In the genomic region with DNA sequence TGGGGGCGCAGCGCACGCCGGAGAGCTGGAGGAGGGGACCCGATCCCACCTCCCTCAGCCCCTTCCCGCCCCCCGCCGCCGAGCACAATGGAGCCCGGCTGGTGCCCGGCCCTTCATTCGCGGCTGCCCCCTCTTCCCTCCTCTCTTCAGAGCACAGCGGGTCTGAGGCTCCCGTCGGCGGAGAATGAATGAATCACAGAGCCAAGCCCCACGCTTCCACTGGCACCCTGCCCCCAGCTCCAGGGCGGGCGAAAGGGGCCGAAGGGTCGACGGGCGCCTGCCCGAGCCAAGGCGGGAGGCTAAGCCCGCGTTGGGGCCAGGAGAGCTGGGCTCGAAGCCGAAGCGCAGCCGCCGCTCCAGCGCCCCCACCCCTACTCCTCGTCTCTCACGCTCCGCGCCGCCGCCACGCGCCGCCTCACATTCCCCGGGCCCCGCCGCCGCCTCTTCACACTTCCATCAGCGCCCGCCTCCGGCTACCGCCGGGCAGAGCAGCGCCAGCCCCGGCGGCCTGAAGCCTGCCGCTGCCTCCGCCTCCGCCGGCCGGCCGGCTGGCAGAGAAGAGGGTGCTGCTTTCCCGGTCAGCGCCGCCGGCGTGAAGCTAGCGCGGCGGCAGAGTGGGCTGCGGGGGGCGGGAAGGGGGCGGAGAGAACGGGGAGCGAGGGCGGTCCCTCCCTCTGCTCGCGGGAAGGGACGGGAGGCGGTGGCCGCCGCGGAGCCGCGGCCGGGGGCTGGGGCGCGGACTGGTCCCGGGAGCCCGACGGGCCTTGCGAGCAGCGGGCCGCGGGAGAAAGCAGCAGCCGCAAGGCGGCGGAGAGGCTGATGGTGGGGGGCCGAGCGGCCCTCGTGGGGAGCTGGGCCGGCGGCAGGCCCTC, we compare ENCODE assay signal across 8 cellular contexts. TPM values are rescaled to one million over a fixed set of nuclear protein-coding genes. Genes with fewer than 3 reads are reported as not detected.
DNase-seq lines count a peak whose midpoint lies in the region; ATAC-seq and FAIRE-seq lines count a peak whose summit lies in the region.

A gene with protein sequence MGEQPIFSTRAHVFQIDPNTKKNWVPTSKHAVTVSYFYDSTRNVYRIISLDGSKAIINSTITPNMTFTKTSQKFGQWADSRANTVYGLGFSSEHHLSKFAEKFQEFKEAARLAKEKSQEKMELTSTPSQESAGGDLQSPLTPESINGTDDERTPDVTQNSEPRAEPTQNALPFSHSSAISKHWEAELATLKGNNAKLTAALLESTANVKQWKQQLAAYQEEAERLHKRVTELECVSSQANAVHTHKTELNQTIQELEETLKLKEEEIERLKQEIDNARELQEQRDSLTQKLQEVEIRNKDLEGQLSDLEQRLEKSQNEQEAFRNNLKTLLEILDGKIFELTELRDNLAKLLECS (minus strand): TSS at position 616 of the 872 bp plus-strand sequence. CDS start 1,360 bp downstream, outside the sequence.

- FAIRE-seq in GM18507 (lab: Jason Lieb, UNC) = peak; percentile 12

- ATAC-seq in HG03025 (IDR thresholded peaks at IDR 0.05; ENCODE audit: low FRiP score, unreplicated experiment) = peak; percentile 64

- DNase-seq in 8988T = peak; percentile 66
- DNase-seq in GM18507 (ENCODE audit: extremely low spot score, insufficient read length, low read depth) = peak; percentile 64
- DNase-seq in NCI-H2171 treated with DMSO at 0.1 percent for 48 hours (lab: John Stamatoyannopoulos, UW) = peak; percentile 55
- peak; percentile 55 to 59 for DNase-seq in activated CD4-positive, alpha-beta T cell treated with anti-CD3 and anti-CD28 coated beads for 24 hours (ENCODE audit: low read depth in 2 of 2)
- DNase-seq in cerebellum (ENCODE audit: low spot score) = peak; percentile 86
- DNase-seq in kidney tubule cell (ENCODE audit: low spot score) = peak; percentile 84
- DNase-seq in stimulated activated CD4-positive, alpha-beta T cell treated with anti-CD3 and anti-CD28 coated beads, Interleukin-1b, Interleukin-23, amount 100 ng/mL, for 4 hours (ENCODE audit: low read depth in 2 of 2) = peak; percentile 70 to 75

RNA-seq across cellular contexts. Expression of the gene that starts here (rescaled TPM):
- total RNA-seq in cerebellum = 59.3 TPM

Comparison
In these comparisons a context has a peak if more than half of its experiments do, and no peak if none do; other contexts are left out.
1. Peak in every context shown above with its lines: DNase-seq and ATAC-seq.